8 cellular contexts compared by ENCODE assay signal in genomic region chr1:22416555-22417454, GRCh38. TPM values are rescaled to one million over a fixed set of nuclear protein-coding genes. Genes with fewer than 3 reads are reported as not detected.
DNase-seq lines count a peak whose midpoint lies in the region; ATAC-seq and TF ChIP-seq lines count a peak whose summit lies in the region.

No MANE protein-coding gene starts in this region.

- ATAC-seq in right cardiac atrium (peak; percentile 39 to 49), sciatic nerve (peak; percentile 66), HG03442 (IDR thresholded peaks at IDR 0.05; ENCODE audit: unreplicated experiment) (no peak), HG02938 (IDR thresholded peaks at IDR 0.05; ENCODE audit: unreplicated experiment) (no peak)

- peak; percentile 76 for DNase-seq in NCI-H146 (lab: John Stamatoyannopoulos, UW)
- DNase-seq in T follicular helper cell (ENCODE audit: low read depth): peak; percentile 53
- DNase-seq in adipocyte (ENCODE audit: low read depth): peak; percentile 85
- peak; percentile 58 to 84 (median 84) for DNase-seq in right cardiac atrium
- DNase-seq in sciatic nerve (ENCODE audit: low spot score): peak; percentile 76

- H3K27me3 ChIP-seq in adipocyte (replicated peaks; ENCODE audit: control insufficient read depth, insufficient read depth, low read length) (peaks cover 18% of the 10 kb centered on the region), right cardiac atrium (ENCODE audit: control insufficient read depth, insufficient read depth) (no peaks in the 10 kb centered on the region)

- H3K4me1 ChIP-seq in adipocyte (ENCODE audit: control insufficient read depth, insufficient read depth, low read length) (peaks cover 29% of the 10 kb centered on the region), right cardiac atrium (ENCODE audit: control insufficient read depth, insufficient read depth, low read length) (peaks cover 4% of the 10 kb centered on the region)

- H3K27ac ChIP-seq in right cardiac atrium (ENCODE audit: low read length): no peak overlapping the region

- 20% methylated on average over 13 of the region's 13 CpGs for whole genome bisulfite sequencing in right cardiac atrium

- intact Hi-C loops in right cardiac atrium (cut with DNase I): loop anchor here in 2 of 4 donors (5.0 to 10.0 kb wide), 2 partner anchors 305 to 312 kb away; no protein-coding TSS in a partner anchor
- intact Hi-C loops in sciatic nerve (cut with DNase I): loop anchor here (5.0 kb wide), 1 partner anchor 225 kb away; the partner anchor contains the start of gene C1QC

- H3K4me3 ChIP-seq in adipocyte (ENCODE audit: low read length): no peak overlapping the region
- H3K4me3 ChIP-seq in right cardiac atrium (ENCODE audit: low read length): no peak overlapping the region

- H3K9me3 ChIP-seq in adipocyte (ENCODE audit: control insufficient read depth, low read length) (no peaks in the 10 kb centered on the region), right cardiac atrium (ENCODE audit: control insufficient read depth, low read length) (no peaks in the 10 kb centered on the region)

- no peak overlapping the region for H3K9ac ChIP-seq in adipocyte (ENCODE audit: low read length)

- H3K36me3 ChIP-seq in adipocyte (ENCODE audit: control insufficient read depth, insufficient read depth, low read length, severe bottlenecking): no peaks in the 10 kb centered on the region

- TF ChIP-seq CTCF in GM12872 (IDR thresholded peaks at IDR 0.05; ENCODE audit: insufficient read depth, low read depth, low read length): peak; percentile 92

RNA-seq across cellular contexts. Expression of gene ZBTB40, which starts 34.8 kb away (rescaled TPM):
- total RNA-seq in right cardiac atrium (10 to 100 TPM; 10.7 to 17.7 (median 14.9) TPM), sciatic nerve (25.8 TPM)
- polyA plus RNA-seq in right cardiac atrium: 5.3 TPM

Comparison
In these comparisons a context has a peak if more than half of its experiments do, and no peak if none do; other contexts are left out.
1. ATAC-seq: peak in right cardiac atrium (2 of 2) and sciatic nerve (single experiment); none in HG03442 (single experiment) and HG02938 (single experiment).
2. Peak in every context shown above with its lines, with median percentiles within 50 percentile points of each other: DNase-seq.